Comparison of ENCODE assay signal across 16 cellular contexts in genomic region chr9:133614678-133615077, GRCh38. TPM values are rescaled to one million over a fixed set of nuclear protein-coding genes. Genes with fewer than 3 reads are reported as not detected.
"Had no signal": no experiment of that assay in that cellular context is flagged by ENCODE, and none has a peak within 500 bp of the region (broad histone marks: within the 10 kb centered on the region; RNA-seq: fewer than 3 reads in every experiment).

No MANE protein-coding gene starts in this region.

- H3K9me3 ChIP-seq: MG63 had no signal

- DNase-seq: IMR-90, Karpas-422, KG1, MG63, NCI-H1105 treated with DMSO at 0.1 percent for 48 hours, NCI-H1417 treated with DMSO at 0.1 percent for 48 hours, NCI-H1930, NCI-H2107, NCI-H2227 treated with DMSO at 0.1 percent for 48 hours, NCI-H510A, NCI-H524 treated with DMSO at 0.1 percent for 48 hours, RPMI8226, SJCRH30 had no signal

- H3K4me3 ChIP-seq: MG63, SJCRH30 had no signal

- H3K36me3 ChIP-seq: MG63, SJCRH30 had no signal

- ATAC-seq: HepG2, SK-N-SH treated with all-trans-retinoic acid at 6 μM for 48 hours had no signal

- H3K27ac ChIP-seq: SJCRH30 had no signal

RNA-seq across cellular contexts. Expression of gene FAM163B, which starts 5.5 kb away (rescaled TPM):
- total RNA-seq: HepG2, HT-29, IMR-90 had no signal
- polyA plus RNA-seq: HepG2, IMR-90 had no signal

RNA-seq across cellular contexts. Expression of gene DBH, which starts 21.5 kb away (rescaled TPM):
- total RNA-seq: HepG2, HT-29, IMR-90 had no signal
- polyA plus RNA-seq: HepG2, IMR-90 had no signal
